17 cellular contexts compared by ENCODE assay signal in genomic region chr3:184730924-184731323, GRCh38. TPM values are rescaled to one million over a fixed set of nuclear protein-coding genes. Genes with fewer than 3 reads are reported as not detected.
A peak's percentile ranks its signal among the peaks of the same experiment; 100 is the strongest.
DNase-seq lines count a peak whose midpoint lies in the region; FAIRE-seq and TF ChIP-seq lines count a peak whose summit lies in the region.
"Had no signal": no experiment of that assay in that cellular context is flagged by ENCODE, and none has a peak within 500 bp of the region (broad histone marks: within the 10 kb centered on the region; RNA-seq: fewer than 3 reads in every experiment).

No MANE protein-coding gene starts in this region.

- peaks cover 28% of the 10 kb centered on the region for H3K4me1 Mint-ChIP-seq in endodermal cell
- peaks cover 13% of the 10 kb centered on the region for H3K4me1 Mint-ChIP-seq in HFFc6 (ENCODE audit: low read depth)
- H3K4me1 Mint-ChIP-seq: CD4-positive, alpha-beta memory T cell had no signal

- H3K27me3 ChIP-seq in right atrium auricular region (no peaks in the 10 kb centered on the region), endodermal cell (ENCODE audit: control insufficient read depth, insufficient read depth, low read length, poor library complexity, severe bottlenecking) (no peaks in the 10 kb centered on the region), neuronal stem cell (ENCODE audit: control insufficient read depth in 3 of 3, insufficient read depth in 3 of 3, low read depth in 1 of 3, low read length in 3 of 3) (no peaks in the 10 kb centered on the region), transverse colon (no peaks in the 10 kb centered on the region), small intestine (ENCODE audit: control insufficient read depth in 2 of 2, insufficient read depth in 2 of 2, low read length in 2 of 2) (no peaks in the 10 kb centered on the region)
- H3K27me3 ChIP-seq: BLaER1 had no signal

- no peak for TF ChIP-seq EP300 in transverse colon (IDR thresholded peaks at IDR 0.05; ENCODE audit: low read depth)

- H3K27ac ChIP-seq in right atrium auricular region (no peak overlapping the region), endodermal cell (ENCODE audit: low read depth, low read length) (no peak overlapping the region), neuronal stem cell (replicated peaks; ENCODE audit: low read length) (no peak overlapping the region), transverse colon (no peak overlapping the region), small intestine (ENCODE audit: low read depth in 1 of 2, low read length in 1 of 2) (no peak overlapping the region)
- H3K27ac ChIP-seq: BLaER1, HL-60 had no signal

- peak overlapping the region; percentile 25 for H3K18ac ChIP-seq in neuronal stem cell (ENCODE audit: low read length)

- no peak for TF ChIP-seq POLR2A in transverse colon (IDR thresholded peaks at IDR 0.05)

- in situ Hi-C loops in transverse colon (cut with MboI; ENCODE audit: low pct_ligation_motif_present in 1 of 4, low pct_unique_long_range_greater_than_20kb in 1 of 4, low sequenced_read_pairs in 3 of 4) = no loop called here

- no peak overlapping the region for H3K4me2 ChIP-seq in neuronal stem cell (ENCODE audit: insufficient read depth, low read length, poor library complexity, severe bottlenecking)
- H3K4me2 ChIP-seq: BLaER1 had no signal

- no peak overlapping the region for H3K27ac Mint-ChIP-seq in endodermal cell
- H3K27ac Mint-ChIP-seq in HFFc6 = no peak overlapping the region
- H3K27ac Mint-ChIP-seq: CD14-positive monocyte had no signal

- no peak overlapping the region for H2BK5ac ChIP-seq in neuronal stem cell (ENCODE audit: low read length)

- H3K36me3 Mint-ChIP-seq in endodermal cell (ENCODE audit: low read depth) (no peaks in the 10 kb centered on the region), HFFc6 (ENCODE audit: low read depth) (no peaks in the 10 kb centered on the region)
- H3K36me3 Mint-ChIP-seq: CD14-positive monocyte; CD4-positive, alpha-beta memory T cell had no signal

- H3K4me3 Mint-ChIP-seq in endodermal cell (no peak overlapping the region), HFFc6 (no peak overlapping the region)
- H3K4me3 Mint-ChIP-seq: CD14-positive monocyte; CD4-positive, alpha-beta memory T cell had no signal

- H3K14ac ChIP-seq in neuronal stem cell (ENCODE audit: low read length) = no peak overlapping the region

- no peaks in the 10 kb centered on the region for H3K79me1 ChIP-seq in neuronal stem cell (ENCODE audit: low read depth, low read length)

- no peak overlapping the region for H4K8ac ChIP-seq in neuronal stem cell (ENCODE audit: low read depth, low read length)

- no peak for TF ChIP-seq CTCF in right atrium auricular region (IDR thresholded peaks at IDR 0.05)
- no peak for TF ChIP-seq CTCF in endodermal cell (conservative IDR thresholded peaks at IDR 0.05)
- no peak for TF ChIP-seq CTCF in transverse colon (IDR thresholded peaks at IDR 0.05)
- no peak for TF ChIP-seq CTCF in HFFc6 (IDR thresholded peaks at IDR 0.05)

- H2BK15ac ChIP-seq in neuronal stem cell (ENCODE audit: low read length) = no peak overlapping the region

- no peak overlapping the region for H3K4me3 ChIP-seq in right atrium auricular region
- no peak overlapping the region for H3K4me3 ChIP-seq in endodermal cell (ENCODE audit: low read length)
- no peak overlapping the region for H3K4me3 ChIP-seq in neuronal stem cell (ENCODE audit: low read length in 2 of 2)
- no peak overlapping the region for H3K4me3 ChIP-seq in transverse colon
- H3K4me3 ChIP-seq in small intestine (ENCODE audit: low read depth in 1 of 2, low read length in 2 of 2) = no peak overlapping the region
- H3K4me3 ChIP-seq: BLaER1, HAP-1 had no signal

- no peak overlapping the region for H2AFZ ChIP-seq in neuronal stem cell (ENCODE audit: low read length)

- H2BK120ac ChIP-seq in neuronal stem cell (ENCODE audit: low read depth, low read length) = no peak overlapping the region

- WGBS in endodermal cell (ENCODE audit: insufficient coverage in 1 of 2, insufficient read length in 1 of 2), 2 experiments = 90 to 100% methylated on average over 2 of the region's 2 CpGs
- WGBS in neuronal stem cell (ENCODE audit: extremely low coverage in 2 of 2, insufficient read length in 2 of 2, insufficient replicate concordance in 1 of 2), 2 donors = no CpG with 5 or more reads among the region's 2 CpGs
- 88% methylated on average over 2 of the region's 2 CpGs; no CpG with 5 or more reads in 1 of the 2 donors for WGBS in transverse colon (ENCODE audit: low coverage in 1 of 2), 2 donors
- 94 to 98% (median 95%) methylated on average over 2 of the region's 2 CpGs for WGBS in small intestine, 3 donors

- H3K4me1 ChIP-seq in right atrium auricular region = no peaks in the 10 kb centered on the region
- H3K4me1 ChIP-seq in endodermal cell (ENCODE audit: control insufficient read depth, insufficient read depth, low read length) = peaks cover 7% of the 10 kb centered on the region
- peaks cover 10 to 12% of the 10 kb centered on the region in 2 donors for H3K4me1 ChIP-seq in neuronal stem cell (ENCODE audit: control insufficient read depth in 2 of 2, insufficient read depth in 1 of 2, low read depth in 1 of 2, low read length in 2 of 2)
- H3K4me1 ChIP-seq in transverse colon = no peaks in the 10 kb centered on the region
- H3K4me1 ChIP-seq in small intestine (ENCODE audit: control insufficient read depth in 2 of 2, insufficient read depth in 1 of 2, low read depth in 1 of 2, low read length in 1 of 2) = peaks cover 0 to 3% of the 10 kb centered on the region in 2 donors
- H3K4me1 ChIP-seq: HAP-1 had no signal

- H2AK5ac ChIP-seq in neuronal stem cell (ENCODE audit: low read depth, low read length) = peak overlapping the region; percentile 61

- DNase-seq in right atrium auricular region (ENCODE audit: low spot score) (peak; percentile 47), cardiac septum (ENCODE audit: low spot score) (no peak), endodermal cell (peak; percentile 20), neuronal stem cell (ENCODE audit: low spot score) (no peak), transverse colon (no peak), HFFc6 (no peak), putamen (ENCODE audit: low spot score) (no peak), small intestine (no peak)
- DNase-seq: 8988T; Calu3; CD4-positive, alpha-beta memory T cell; DMS79 treated with DMSO at 0.1 percent for 48 hours; GF-D8 had no signal

- no peaks in the 10 kb centered on the region for H3K9me3 ChIP-seq in right atrium auricular region
- no peaks in the 10 kb centered on the region for H3K9me3 ChIP-seq in endodermal cell (ENCODE audit: control insufficient read depth, low read length)
- H3K9me3 ChIP-seq in neuronal stem cell (replicated peaks in 1 of 2; ENCODE audit: control insufficient read depth in 2 of 2, insufficient read depth in 1 of 2, low read depth in 1 of 2, low read length in 2 of 2) = no peaks in the 10 kb centered on the region
- H3K9me3 ChIP-seq in transverse colon = no peaks in the 10 kb centered on the region
- H3K9me3 ChIP-seq in small intestine (ENCODE audit: control insufficient read depth, low read depth) = no peaks in the 10 kb centered on the region
- H3K9me3 ChIP-seq: BLaER1, HAP-1 had no signal

- FAIRE-seq in small intestine (lab: Jason Lieb, UNC) = no peak

- H3K27me3 Mint-ChIP-seq in endodermal cell (ENCODE audit: insufficient read depth) = peaks cover 10% of the 10 kb centered on the region
- peaks cover 21% of the 10 kb centered on the region for H3K27me3 Mint-ChIP-seq in HFFc6 (ENCODE audit: insufficient read depth)

- no peak overlapping the region for H4K91ac ChIP-seq in neuronal stem cell (ENCODE audit: low read depth, low read length, poor library complexity)

- no peak overlapping the region for H3K4ac ChIP-seq in neuronal stem cell (ENCODE audit: low read length)

- no peaks in the 10 kb centered on the region for H3K9me3 Mint-ChIP-seq in endodermal cell
- H3K9me3 Mint-ChIP-seq in HFFc6 = no peaks in the 10 kb centered on the region
- H3K9me3 Mint-ChIP-seq: CD4-positive, alpha-beta memory T cell had no signal

- intact Hi-C loops in cardiac septum (cut with DNase I) (no loop called here), transverse colon (cut with DNase I; ENCODE audit: low total_unique reads) (no loop called here)

- no peaks in the 10 kb centered on the region for H3K36me3 ChIP-seq in right atrium auricular region
- H3K36me3 ChIP-seq in endodermal cell (ENCODE audit: control insufficient read depth, insufficient read depth, low read length) = no peaks in the 10 kb centered on the region
- H3K36me3 ChIP-seq in neuronal stem cell (replicated peaks in 1 of 2; ENCODE audit: control insufficient read depth in 2 of 2, insufficient read depth in 2 of 2, low read length in 2 of 2) = no peaks in the 10 kb centered on the region
- H3K36me3 ChIP-seq in transverse colon = no peaks in the 10 kb centered on the region
- no peaks in the 10 kb centered on the region for H3K36me3 ChIP-seq in small intestine (ENCODE audit: control insufficient read depth in 2 of 2, insufficient read depth in 2 of 2, low read length in 2 of 2)
- H3K36me3 ChIP-seq: BLaER1, HAP-1 had no signal

- H3K9ac ChIP-seq in endodermal cell (ENCODE audit: extremely low read depth, low read length, poor library complexity, severe bottlenecking) = no peak overlapping the region
- no peak overlapping the region for H3K9ac ChIP-seq in neuronal stem cell (ENCODE audit: low read depth, low read length, poor library complexity)
- H3K9ac ChIP-seq: BLaER1 had no signal

- no peak overlapping the region for H3K23ac ChIP-seq in neuronal stem cell (ENCODE audit: low read depth, low read length, poor library complexity)

- no peak overlapping the region for H2BK12ac ChIP-seq in neuronal stem cell (ENCODE audit: low read length)

RNA-seq across cellular contexts. Expression of gene MAGEF1, which starts 19.1 kb away (rescaled TPM):
- total RNA-seq in right atrium auricular region = 10 to 100 TPM; 26.9 to 32.2 TPM
- total RNA-seq in cardiac septum = 30.2 TPM
- total RNA-seq in endodermal cell = 10 to 100 TPM; 61.3 to 86.5 TPM
- polyA plus RNA-seq in endodermal cell (2013, experiment 1 of 2) = 76.3 TPM
- polyA plus RNA-seq in endodermal cell (2013, experiment 2 of 2) = 65.0 TPM
- polyA plus RNA-seq in neuronal stem cell (2013, experiment 1 of 2) = 67.9 TPM
- 67.5 TPM for polyA plus RNA-seq in neuronal stem cell (2013, experiment 2 of 2)
- total RNA-seq in transverse colon = 10 to 100 TPM in 3 of 4 donors, 1 to 10 TPM in 1; 4.2 to 22.5 (median 16.0) TPM
- 10 to 100 TPM; 22.8 to 31.4 (median 23.4) TPM for total RNA-seq in HFFc6 (2021; fragmentation: NEBNext Ultra II Directional; extraction: Animal tissue kit (Norgen Biotek cat#: 25700))
- polyA plus RNA-seq in small intestine = 10 to 100 TPM; 15.7 to 40.3 (median 19.5) TPM

Comparison
In these comparisons a context has a peak if more than half of its experiments do, and no peak if none do; other contexts are left out.
1. DNase-seq: peak in right atrium auricular region (single experiment) and endodermal cell (single experiment); none in cardiac septum (single experiment), neuronal stem cell (single experiment), transverse colon (single experiment), HFFc6 (single experiment), putamen (single experiment) and small intestine (single experiment).